1 cellular context compared by ENCODE assay signal in the genomic region with DNA sequence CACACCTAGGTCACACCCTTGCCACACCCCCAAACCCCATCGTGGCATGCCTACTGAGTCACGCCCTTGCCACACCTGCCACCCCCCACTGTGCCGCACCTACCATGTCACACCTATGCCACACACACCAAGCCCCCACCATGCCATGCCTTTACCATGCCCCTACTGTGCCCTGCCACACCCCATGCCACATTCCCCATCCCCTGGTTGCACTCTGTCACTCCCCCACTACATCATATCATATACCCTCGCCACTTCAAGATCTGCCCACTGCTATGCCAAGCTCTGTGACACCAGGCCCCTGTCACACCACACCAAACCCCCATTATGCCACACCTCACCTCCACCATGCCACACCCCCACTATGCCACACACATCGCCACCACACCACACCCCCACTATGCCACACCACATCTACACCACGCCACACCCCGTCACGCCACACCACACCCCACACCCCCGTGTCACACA.
TF ChIP-seq lines count a peak whose summit lies in the region.

No MANE protein-coding gene starts in this region.

TF ChIP-seq in HEK293, 187 proteins besides CTCF, POLR2A, EP300 and RAD21 (continued from another document):
- TF ChIP-seq PRDM4 (tag by site-specific recombination; IDR thresholded peaks at IDR 0.05) (no peak), OSR2 (tag by site-specific recombination; IDR thresholded peaks at IDR 0.05) (no peak), ZNF239 (tag by site-specific recombination; IDR thresholded peaks at IDR 0.05) (no peak), ZNF747 (tag by site-specific recombination; IDR thresholded peaks at IDR 0.05) (no peak), HIC1 (tag by site-specific recombination; IDR thresholded peaks at IDR 0.05) (peak; percentile 77), ZNF426 (tag by site-specific recombination; IDR thresholded peaks at IDR 0.05) (no peak), ZNF544 (tag by site-specific recombination; IDR thresholded peaks at IDR 0.05) (no peak), RBAK (tag by site-specific recombination; IDR thresholded peaks at IDR 0.05) (no peak)
